ENCODE assay signal across 1 cellular context in genomic region chr5:88890070-88890781, GRCh38.
TF ChIP-seq lines count a peak whose summit lies in the region.

No MANE protein-coding gene starts in this region.

TF ChIP-seq in SK-N-SH treated with all-trans-retinoic acid at 6 μM for 48 hours, 23 proteins besides CTCF, POLR2A, EP300 and RAD21 (continued from another document):
- TF ChIP-seq CREB5 (CRISPR knock-in tag; IDR thresholded peaks at IDR 0.05; ENCODE audit: low read depth) (no peak), ESRRG (CRISPR knock-in tag; IDR thresholded peaks at IDR 0.05) (no peak)
TF ChIP-seq in SK-N-SH treated with all-trans-retinoic acid at 6 μM for 48 hours: peak in this region for 0.
